In genomic region chr17:14299261-14300093, GRCh38 we compare ENCODE assay signal across 8 cellular contexts. TPM values are rescaled to one million over a fixed set of nuclear protein-coding genes. Genes with fewer than 3 reads are reported as not detected.
DNase-seq lines count a peak whose midpoint lies in the region; ATAC-seq and TF ChIP-seq lines count a peak whose summit lies in the region.

No MANE protein-coding gene starts in this region.

- H3K9me3 ChIP-seq in iPS-18a (ENCODE audit: control insufficient read depth, low read depth, low read length) (no peaks in the 10 kb centered on the region), spleen (peaks cover 0 to 4% (median 0%) of the 10 kb centered on the region in 8 donors)

- peaks cover 52% of the 10 kb centered on the region for H3K4me1 Mint-ChIP-seq in activated naive CD8-positive, alpha-beta T cell treated with anti-CD3 and anti-CD28 coated beads for 36 hours

- ATAC-seq in HG03108 (IDR thresholded peaks at IDR 0.05; ENCODE audit: unreplicated experiment), result no peak
- no peak for ATAC-seq in HG02885 (IDR thresholded peaks at IDR 0.05; ENCODE audit: poor library complexity, unreplicated experiment)

- H3K4me3 ChIP-seq in iPS-18a (ENCODE audit: low read length) (peak overlapping the region; percentile 40), spleen (peak overlapping the region; percentile 19 to 95 (median 54))

- intact Hi-C loops in spleen (cut with DNase I; ENCODE audit: low total_unique reads), result loop anchor here (5.0 kb wide), 3 partner anchors 692 to 962 kb away; no protein-coding TSS in a partner anchor

- H3K4me3 Mint-ChIP-seq in activated naive CD8-positive, alpha-beta T cell treated with anti-CD3 and anti-CD28 coated beads for 36 hours, result peak overlapping the region; percentile 88

- peaks cover 4% of the 10 kb centered on the region for H3K36me3 Mint-ChIP-seq in activated naive CD8-positive, alpha-beta T cell treated with anti-CD3 and anti-CD28 coated beads for 36 hours

- H3K9me3 Mint-ChIP-seq in activated naive CD8-positive, alpha-beta T cell treated with anti-CD3 and anti-CD28 coated beads for 36 hours, result no peaks in the 10 kb centered on the region

- H3K27ac ChIP-seq in iPS-18a (ENCODE audit: low read length) (no peak overlapping the region), spleen (peak overlapping the region in 7 of 8 donors; percentile 23 to 97 (median 65))

- H3K27me3 Mint-ChIP-seq in activated naive CD8-positive, alpha-beta T cell treated with anti-CD3 and anti-CD28 coated beads for 36 hours, result peaks cover 49% of the 10 kb centered on the region

- 2 to 7% (median 2%) methylated on average over 45 to 52 of the region's 52 CpGs for WGBS in spleen, 5 donors

- H3K36me3 ChIP-seq in iPS-18a (ENCODE audit: control insufficient read depth, low read depth, low read length), result no peaks in the 10 kb centered on the region
- H3K36me3 ChIP-seq in spleen, result no peaks in the 10 kb centered on the region

- H3K27ac Mint-ChIP-seq in activated naive CD8-positive, alpha-beta T cell treated with anti-CD3 and anti-CD28 coated beads for 36 hours, result peak overlapping the region; percentile 73

- TF ChIP-seq CTCF in spleen (IDR thresholded peaks at IDR 0.05 in 8 of 11, conservative IDR thresholded peaks at IDR 0.05 in 3 of 11), result no peak

- H3K4me1 ChIP-seq in iPS-18a (ENCODE audit: control insufficient read depth, low read depth, low read length) (peaks cover 28% of the 10 kb centered on the region), spleen (peaks cover 10 to 79% (median 68%) of the 10 kb centered on the region in 6 donors)

- H3K27me3 ChIP-seq in iPS-18a (ENCODE audit: control insufficient read depth, insufficient read depth, low read length) (peaks cover 93% of the 10 kb centered on the region), spleen (replicated peaks in 1 of 7) (peaks cover 3 to 96% (median 77%) of the 10 kb centered on the region in 7 donors)

- DNase-seq in stimulated activated CD4-positive, alpha-beta T cell treated with anti-CD3 and anti-CD28 coated beads, Interleukin-15, amount 100 ng/mL, for 24 hours, result peak; percentile 54
- no peak for DNase-seq in stimulated activated CD4-positive, alpha-beta T cell treated with anti-CD3 and anti-CD28 coated beads, Interleukin-1b, Interleukin-23, amount 100 ng/mL, for 48 hours
- DNase-seq in activated naive CD8-positive, alpha-beta T cell treated with anti-CD3 and anti-CD28 coated beads for 36 hours, result peak; percentile 45
- DNase-seq in spleen (peak; percentile 90), H4 (ENCODE audit: low spot score) (no peak)

- H3K9ac ChIP-seq in iPS-18a (ENCODE audit: low read length), result no peak overlapping the region

- no peak for TF ChIP-seq POLR2A in spleen (IDR thresholded peaks at IDR 0.05)

RNA-seq across cellular contexts. Expression of gene HS3ST3B1, which starts 1.4 kb away (rescaled TPM):
- 1 to 10 TPM; 5.8 to 5.9 TPM for total RNA-seq in activated naive CD8-positive, alpha-beta T cell treated with anti-CD3 and anti-CD28 coated beads for 36 hours
- total RNA-seq in spleen, result 10 to 100 TPM in 6 of 7 donors, 1 to 10 TPM in 1; 8.2 to 17.9 (median 13.7) TPM
- polyA plus RNA-seq in spleen, result 1 to 10 TPM; 1.3 to 2.5 (median 1.7) TPM
- total RNA-seq in H4 (2014; rRNA removed; shearing (Covaris generic)), result 9.7 and 9.8 TPM in 2 replicates

Comparison
In these comparisons a context has a peak if more than half of its experiments do, and no peak if none do; other contexts are left out.
1. DNase-seq: peak in stimulated activated CD4-positive, alpha-beta T cell treated with anti-CD3 and anti-CD28 coated beads, Interleukin-15, amount 100 ng/mL, for 24 hours (single experiment), activated naive CD8-positive, alpha-beta T cell treated with anti-CD3 and anti-CD28 coated beads for 36 hours (single experiment) and spleen (single experiment); none in stimulated activated CD4-positive, alpha-beta T cell treated with anti-CD3 and anti-CD28 coated beads, Interleukin-1b, Interleukin-23, amount 100 ng/mL, for 48 hours (single experiment) and H4 (single experiment).